In genomic region chr18:9334351-9335254, GRCh38 we compare ENCODE assay signal across 1 cellular context.
TF ChIP-seq lines count a peak whose summit lies in the region.

Gene TWSG1, plus strand, starts transcription at chr18:9334773. Its CDS starts 2,457 bp downstream, at chr18:9337230.

TF ChIP-seq in HepG2, 621 proteins besides CTCF, POLR2A, EP300 and RAD21 (continued from another document and continues in another):
- TF ChIP-seq TFAP4 (IDR thresholded peaks at IDR 0.05; ENCODE audit: borderline replicate concordance, low read depth) (peak; percentile 72; the same call in 1 of the 2 replicates), ZNF513 (CRISPR knock-in tag; conservative IDR thresholded peaks at IDR 0.05) (0 out of 2 replicates have a peak, but pooled peaks have one; percentile 30), RBAK (CRISPR knock-in tag; IDR thresholded peaks at IDR 0.05) (no peak), MLLT10 (CRISPR knock-in tag; IDR thresholded peaks at IDR 0.05) (no peak), E2F1 (CRISPR knock-in tag; IDR thresholded peaks at IDR 0.05) (0 out of 2 replicates have a peak, but pooled peaks have one; percentile 34), PHF8 (CRISPR knock-in tag; IDR thresholded peaks at IDR 0.05) (peak; percentile 67), ZNF770 (CRISPR knock-in tag; IDR thresholded peaks at IDR 0.05) (peak; percentile 54), ZBTB37 (CRISPR knock-in tag; IDR thresholded peaks at IDR 0.05) (no peak), ZNF639 (CRISPR knock-in tag; conservative IDR thresholded peaks at IDR 0.05) (no peak), ATM (IDR thresholded peaks at IDR 0.05; ENCODE audit: borderline replicate concordance) (no peak), ZNF331 (CRISPR knock-in tag; IDR thresholded peaks at IDR 0.05) (peak; percentile 12; the same call in 1 of the 2 replicates), ZNF709 (CRISPR knock-in tag; IDR thresholded peaks at IDR 0.05) (0 out of 2 replicates have a peak, but pooled peaks have one; percentile 7), ARID2 (CRISPR knock-in tag; IDR thresholded peaks at IDR 0.05; ENCODE audit: borderline replicate concordance) (no peak), FOXA3 (CRISPR knock-in tag; IDR thresholded peaks at IDR 0.05) (no peak), KLF13 (CRISPR knock-in tag; IDR thresholded peaks at IDR 0.05) (no peak), ZBTB21 (CRISPR knock-in tag; IDR thresholded peaks at IDR 0.05) (no peak), ZNF616 (CRISPR knock-in tag; IDR thresholded peaks at IDR 0.05; ENCODE audit: low read depth) (no peak), NFYB (CRISPR knock-in tag; IDR thresholded peaks at IDR 0.05) (no peak), DMAP1 (CRISPR knock-in tag; IDR thresholded peaks at IDR 0.05) (peak; percentile 29; the same call in 1 of the 2 replicates), ZNF18 (CRISPR knock-in tag; IDR thresholded peaks at IDR 0.05; ENCODE audit: insufficient replicate concordance) (peak; percentile 23), KMT2B (CRISPR knock-in tag; IDR thresholded peaks at IDR 0.05) (0 out of 2 replicates have a peak, but pooled peaks have one; percentile 4), TEAD3 (CRISPR knock-in tag; optimal IDR thresholded peaks at IDR 0.05; ENCODE audit: borderline replicate concordance) (no peak), TCF12 (IDR thresholded peaks at IDR 0.05) (no peak), TCF12 (CRISPR knock-in tag; IDR thresholded peaks at IDR 0.05) (no peak), NAIF1 (CRISPR knock-in tag; IDR thresholded peaks at IDR 0.05; ENCODE audit: borderline replicate concordance) (no peak), ZFY (CRISPR knock-in tag; IDR thresholded peaks at IDR 0.05) (peak; percentile 89), ZNF780A (CRISPR knock-in tag; IDR thresholded peaks at IDR 0.05) (no peak), ZNF292 (CRISPR knock-in tag; IDR thresholded peaks at IDR 0.05; ENCODE audit: borderline replicate concordance, low read depth) (no peak), MAZ (IDR thresholded peaks at IDR 0.05; ENCODE audit: borderline replicate concordance, low read depth, low read length) (peak; percentile 79; the same call in 1 of the 2 replicates), MAZ (CRISPR knock-in tag; IDR thresholded peaks at IDR 0.05; ENCODE audit: low read depth) (peak; percentile 80), ZNF790 (CRISPR knock-in tag; IDR thresholded peaks at IDR 0.05; ENCODE audit: borderline replicate concordance) (peak; percentile 2; the same call in 1 of the 2 replicates), AHR (CRISPR knock-in tag; IDR thresholded peaks at IDR 0.05) (no peak), GLMP (CRISPR knock-in tag; IDR thresholded peaks at IDR 0.05; ENCODE audit: borderline replicate concordance) (no peak), ATF7-NPFF (CRISPR knock-in tag; IDR thresholded peaks at IDR 0.05; ENCODE audit: low read depth) (0 out of 2 replicates have a peak, but pooled peaks have one; percentile 37), STAT6 (CRISPR knock-in tag; IDR thresholded peaks at IDR 0.05; ENCODE audit: borderline replicate concordance) (no peak), HOXD1 (CRISPR knock-in tag; IDR thresholded peaks at IDR 0.05) (no peak), ZNF329 (CRISPR knock-in tag; IDR thresholded peaks at IDR 0.05; ENCODE audit: low read depth) (no peak), ZSCAN29 (CRISPR knock-in tag; conservative IDR thresholded peaks at IDR 0.05) (no peak), HNRNPK (IDR thresholded peaks at IDR 0.05; ENCODE audit: low read depth, low read length, poor library complexity, severe bottlenecking) (peak; percentile 32), ZFAT (CRISPR knock-in tag; conservative IDR thresholded peaks at IDR 0.05) (peak; percentile 40; the same call in 1 of the 2 replicates), ZNF124 (CRISPR knock-in tag; IDR thresholded peaks at IDR 0.05) (no peak), BCL3 (CRISPR knock-in tag; IDR thresholded peaks at IDR 0.05) (0 out of 2 replicates have a peak, but pooled peaks have one; percentile 47), MYC (CRISPR knock-in tag; IDR thresholded peaks at IDR 0.05; ENCODE audit: borderline replicate concordance) (peak; percentile 44; the same call in 1 of the 2 replicates), ZGPAT (CRISPR knock-in tag; IDR thresholded peaks at IDR 0.05) (no peak), ZNF740 (CRISPR knock-in tag; IDR thresholded peaks at IDR 0.05) (peak; percentile 74; the same call in 1 of the 2 replicates), ZBTB38 (CRISPR knock-in tag; IDR thresholded peaks at IDR 0.05) (0 out of 2 replicates have a peak, but pooled peaks have one; percentile 1), NFYC (CRISPR knock-in tag; IDR thresholded peaks at IDR 0.05) (no peak)
